34 cellular contexts compared by ENCODE assay signal in genomic region chr7:24531255-24531654, GRCh38.
"Had no signal": no experiment of that assay in that cellular context is flagged by ENCODE, and none has a peak within 500 bp of the region (broad histone marks: within the 10 kb centered on the region; RNA-seq: fewer than 3 reads in every experiment).

No MANE protein-coding gene starts in this region.

- H3K36me3 Mint-ChIP-seq: activated CD8-positive, alpha-beta memory T cell treated with anti-CD3 and anti-CD28 coated beads, Interleukin-2, amount 10 ng/mL, durations not matched to agents 7 days and 5 days; activated naive CD4-positive, alpha-beta T cell treated with anti-CD3 and anti-CD28 coated beads, Interleukin-2, amount 10 ng/mL, durations not matched to agents 7 days and 5 days; activated naive CD4-positive, alpha-beta T cell treated with anti-CD3 and anti-CD28 coated beads, Interleukin-2, amount 50 U/mL, for 72 hours; activated naive CD8-positive, alpha-beta T cell treated with anti-CD3 and anti-CD28 coated beads, Interleukin-2, amount 10 ng/mL, durations not matched to agents 7 days and 5 days; brain had no signal

- H3K9me3 Mint-ChIP-seq: activated B cell treated with CpG ODN at 0.5 μM for 24 hours; activated naive CD4-positive, alpha-beta T cell treated with anti-CD3 and anti-CD28 coated beads, Interleukin-2, amount 10 ng/mL, durations not matched to agents 7 days and 5 days; activated naive CD4-positive, alpha-beta T cell treated with anti-CD3 and anti-CD28 coated beads, Interleukin-2, amount 50 U/mL, for 72 hours; activated naive CD8-positive, alpha-beta T cell treated with anti-CD3 and anti-CD28 coated beads, Interleukin-2, amount 10 ng/mL, durations not matched to agents 7 days and 5 days; activated T-cell treated with anti-CD3 and anti-CD28 coated beads, Interleukin-2, amount 50 U/mL, for 72 hours; brain; T-helper 2 cell treated with Interferon-gamma antibody and Interleukin-4, amounts not matched to agents 5 μg/mL and 100 μg/mL, for 36 hours had no signal

- DNase-seq: activated B cell treated with CpG ODN at 0.5 μM for 24 hours; activated CD4-positive, alpha-beta T cell treated with anti-CD3 and anti-CD28 coated beads for 48 hours; activated CD4-positive, alpha-beta T cell treated with anti-CD3 and anti-CD28 coated beads, Interleukin-2, amount 50 U/mL, for 1 hour; activated CD4-positive, alpha-beta T cell treated with anti-CD3 and anti-CD28 coated beads, Interleukin-2, amount 50 U/mL, for 48 hours; activated CD8-positive, alpha-beta memory T cell treated with anti-CD3 and anti-CD28 coated beads, Interleukin-2, amount 10 ng/mL, durations not matched to agents 7 days and 5 days; activated CD8-positive, alpha-beta memory T cell treated with anti-CD3 and anti-CD28 coated beads, Interleukin-2, amount 50 U/mL, for 4 hours; activated CD8-positive, alpha-beta T cell treated with anti-CD3 and anti-CD28 coated beads, Interleukin-2, amount 10 ng/mL, durations not matched to agents 7 days and 5 days; activated gamma-delta T cell; activated naive CD4-positive, alpha-beta T cell; activated naive CD4-positive, alpha-beta T cell treated with anti-CD3 and anti-CD28 coated beads, Interleukin-2, amount 10 ng/mL, durations not matched to agents 7 days and 5 days; activated naive CD8-positive, alpha-beta T cell treated with anti-CD3 and anti-CD28 coated beads, Interleukin-2, amount 10 ng/mL, durations not matched to agents 7 days and 5 days; activated T-cell treated with anti-CD3 and anti-CD28 coated beads, Interleukin-2, amount 50 U/mL, for 1 hour; activated T-cell treated with anti-CD3 and anti-CD28 coated beads, Interleukin-2, amount 50 U/mL, for 72 hours; central memory CD4-positive, alpha-beta T cell; cerebellar nuclear complex; colonic mucosa; effector CD8-positive, alpha-beta T cell; esophagus squamous epithelium; foreskin melanocyte; heart right ventricle; T-helper 17 cell; T1000; WERI-Rb-1 had no signal

- H3K4me1 Mint-ChIP-seq: activated B cell treated with CpG ODN at 0.5 μM for 24 hours; activated CD8-positive, alpha-beta memory T cell treated with anti-CD3 and anti-CD28 coated beads, Interleukin-2, amount 10 ng/mL, durations not matched to agents 7 days and 5 days; activated naive CD4-positive, alpha-beta T cell treated with anti-CD3 and anti-CD28 coated beads, Interleukin-2, amount 10 ng/mL, durations not matched to agents 7 days and 5 days; activated naive CD8-positive, alpha-beta T cell treated with anti-CD3 and anti-CD28 coated beads, Interleukin-2, amount 10 ng/mL, durations not matched to agents 7 days and 5 days; brain; T-helper 17 cell had no signal

- ATAC-seq: activated CD4-positive, CD25-positive, alpha-beta regulatory T cell treated with anti-CD3 and anti-CD28 coated beads, Interleukin-2, amount 50 U/mL, for 24 hours; activated CD8-positive, alpha-beta memory T cell treated with anti-CD3 and anti-CD28 coated beads, Interleukin-2, amount 10 ng/mL, durations not matched to agents 7 days and 5 days; activated CD8-positive, alpha-beta T cell treated with anti-CD3 and anti-CD28 coated beads, Interleukin-2, amount 10 ng/mL, durations not matched to agents 7 days and 5 days; activated naive CD4-positive, alpha-beta T cell treated with anti-CD3 and anti-CD28 coated beads, Interleukin-2, amount 50 U/mL, for 72 hours; activated T-cell treated with anti-CD3 and anti-CD28 coated beads, Interleukin-2, amount 50 U/mL, for 72 hours; gastroesophageal sphincter; heart right ventricle; T-helper 17 cell had no signal

- H3K4me1 ChIP-seq: ascending aorta, breast epithelium, colonic mucosa, esophagus squamous epithelium, gastroesophageal sphincter, heart right ventricle had no signal

- FAIRE-seq: endometrium, endothelial cell of umbilical vein had no signal

- H3K27ac ChIP-seq: ascending aorta, breast epithelium, cardiac muscle cell, colonic mucosa, epithelial cell of prostate, esophagus squamous epithelium, gastroesophageal sphincter, heart right ventricle, WERI-Rb-1 had no signal

- H3K27me3 ChIP-seq: ascending aorta, breast epithelium, cardiac muscle cell, colonic mucosa, esophagus squamous epithelium, gastroesophageal sphincter had no signal

- H3K27ac Mint-ChIP-seq: activated B cell treated with CpG ODN at 0.5 μM for 24 hours; activated CD8-positive, alpha-beta memory T cell treated with anti-CD3 and anti-CD28 coated beads, Interleukin-2, amount 10 ng/mL, durations not matched to agents 7 days and 5 days; activated CD8-positive, alpha-beta T cell treated with anti-CD3 and anti-CD28 coated beads, Interleukin-2, amount 10 ng/mL, durations not matched to agents 7 days and 5 days; activated naive CD4-positive, alpha-beta T cell treated with anti-CD3 and anti-CD28 coated beads, Interleukin-2, amount 10 ng/mL, durations not matched to agents 7 days and 5 days; activated naive CD4-positive, alpha-beta T cell treated with anti-CD3 and anti-CD28 coated beads, Interleukin-2, amount 50 U/mL, for 72 hours; activated naive CD8-positive, alpha-beta T cell treated with anti-CD3 and anti-CD28 coated beads, Interleukin-2, amount 10 ng/mL, durations not matched to agents 7 days and 5 days; activated T-cell treated with anti-CD3 and anti-CD28 coated beads, Interleukin-2, amount 50 U/mL, for 72 hours; brain; T-helper 17 cell; T-helper 2 cell treated with Interferon-gamma antibody and Interleukin-4, amounts not matched to agents 5 μg/mL and 100 μg/mL, for 36 hours had no signal

- H3K36me3 ChIP-seq: ascending aorta, breast epithelium, cardiac muscle cell, colonic mucosa, esophagus squamous epithelium, gastroesophageal sphincter, heart right ventricle, WERI-Rb-1 had no signal

- H3K4me3 ChIP-seq: ascending aorta, breast epithelium, cardiac muscle cell, colonic mucosa, esophagus squamous epithelium, gastroesophageal sphincter, heart right ventricle had no signal

- H3K9me3 ChIP-seq: ascending aorta, breast epithelium, colonic mucosa, esophagus squamous epithelium, gastroesophageal sphincter, heart right ventricle had no signal

- H3K4me3 Mint-ChIP-seq: activated B cell treated with CpG ODN at 0.5 μM for 24 hours; activated CD8-positive, alpha-beta memory T cell treated with anti-CD3 and anti-CD28 coated beads, Interleukin-2, amount 10 ng/mL, durations not matched to agents 7 days and 5 days; activated CD8-positive, alpha-beta T cell treated with anti-CD3 and anti-CD28 coated beads, Interleukin-2, amount 10 ng/mL, durations not matched to agents 7 days and 5 days; activated naive CD4-positive, alpha-beta T cell treated with anti-CD3 and anti-CD28 coated beads, Interleukin-2, amount 10 ng/mL, durations not matched to agents 7 days and 5 days; activated naive CD8-positive, alpha-beta T cell treated with anti-CD3 and anti-CD28 coated beads, Interleukin-2, amount 10 ng/mL, durations not matched to agents 7 days and 5 days; activated T-cell treated with anti-CD3 and anti-CD28 coated beads, Interleukin-2, amount 50 U/mL, for 72 hours; brain; T-helper 17 cell; T-helper 2 cell treated with Interferon-gamma antibody and Interleukin-4, amounts not matched to agents 5 μg/mL and 100 μg/mL, for 36 hours had no signal
